ENCODE assay signal across 19 cellular contexts in genomic region chr11:116373545-116373944, GRCh38.
"Had no signal": no experiment of that assay in that cellular context is flagged by ENCODE, and none has a peak within 500 bp of the region (broad histone marks: within the 10 kb centered on the region; RNA-seq: fewer than 3 reads in every experiment).

No MANE protein-coding gene starts in this region.

- H3K9me3 ChIP-seq: transverse colon had no signal

- H3K9me3 Mint-ChIP-seq: activated CD4-positive, alpha-beta T cell treated with anti-CD3 and anti-CD28 coated beads, Interleukin-2, amount 10 ng/mL, durations not matched to agents 7 days and 5 days; dendritic cell treated with granulocyte-macrophage colony-stimulating factor and Interleukin-4, amounts not matched to agents 40 ng/mL and 50 ng/mL, for 4 days; effector memory CD8-positive, alpha-beta T cell; mesothelial cell of epicardium; natural killer cell treated with Interleukin-12 subunit alpha and Interleukin-12 subunit beta and Interleukin-15 and Interleukin-18, amount 100 ng/mL, for 72 hours had no signal

- ATAC-seq: activated CD4-positive, CD25-positive, alpha-beta regulatory T cell treated with anti-CD3 and anti-CD28 coated beads, Interleukin-2, amount 50 U/mL, for 24 hours; effector memory CD8-positive, alpha-beta T cell; left lobe of liver; natural killer cell treated with Interleukin-12 subunit alpha and Interleukin-12 subunit beta and Interleukin-15 and Interleukin-18, amount 100 ng/mL, for 72 hours had no signal

- H3K36me3 Mint-ChIP-seq: mesothelial cell of epicardium; natural killer cell treated with Interleukin-12 subunit alpha and Interleukin-12 subunit beta and Interleukin-15 and Interleukin-18, amount 100 ng/mL, for 72 hours had no signal

- H3K27me3 ChIP-seq: transverse colon had no signal

- H3K36me3 ChIP-seq: transverse colon had no signal

- DNase-seq: activated CD4-positive, alpha-beta T cell treated with anti-CD3 and anti-CD28 coated beads, Interleukin-2, amount 10 ng/mL, durations not matched to agents 7 days and 5 days; activated CD8-positive, alpha-beta memory T cell treated with anti-CD3 and anti-CD28 coated beads, Interleukin-2, amount 50 U/mL, for 4 hours; activated effector memory CD4-positive, alpha-beta T cell treated with Interleukin-2 at 50 U/mL for 16 hours; activated naive CD4-positive, alpha-beta T cell treated with anti-CD3 and anti-CD28 coated beads, Interleukin-2, amount 50 U/mL, for 16 hours; activated T-cell treated with anti-CD3 and anti-CD28 coated beads, Interleukin-2, amount 50 U/mL, for 48 hours; effector memory CD8-positive, alpha-beta T cell; kidney; stimulated activated CD4-positive, alpha-beta T cell treated with anti-CD3 and anti-CD28 coated beads, Interleukin-12 subunit alpha, Interleukin-12 subunit beta, amount 100 ng/mL, for 4 hours; stimulated activated CD4-positive, alpha-beta T cell treated with anti-CD3 and anti-CD28 coated beads, Interleukin-1b, Interleukin-23, amount 100 ng/mL, for 48 hours; stimulated activated naive CD4-positive, alpha-beta T cell treated with Interleukin-2 at 50 U/mL for 16 hours; T-helper 1 cell; T-helper 9 cell; transverse colon had no signal

- H3K4me3 Mint-ChIP-seq: activated CD4-positive, alpha-beta T cell treated with anti-CD3 and anti-CD28 coated beads, Interleukin-2, amount 10 ng/mL, durations not matched to agents 7 days and 5 days; dendritic cell treated with granulocyte-macrophage colony-stimulating factor and Interleukin-4, amounts not matched to agents 40 ng/mL and 50 ng/mL, for 4 days; effector memory CD8-positive, alpha-beta T cell; mesothelial cell of epicardium; natural killer cell treated with Interleukin-12 subunit alpha and Interleukin-12 subunit beta and Interleukin-15 and Interleukin-18, amount 100 ng/mL, for 72 hours had no signal

- H3K4me1 Mint-ChIP-seq: activated CD4-positive, alpha-beta T cell treated with anti-CD3 and anti-CD28 coated beads, Interleukin-2, amount 10 ng/mL, durations not matched to agents 7 days and 5 days; mesothelial cell of epicardium had no signal

- H3K27ac ChIP-seq: transverse colon had no signal

- H3K4me3 ChIP-seq: transverse colon had no signal

- H3K4me1 ChIP-seq: transverse colon had no signal

- H3K27ac Mint-ChIP-seq: activated CD4-positive, alpha-beta T cell treated with anti-CD3 and anti-CD28 coated beads, Interleukin-2, amount 10 ng/mL, durations not matched to agents 7 days and 5 days; dendritic cell treated with granulocyte-macrophage colony-stimulating factor and Interleukin-4, amounts not matched to agents 40 ng/mL and 50 ng/mL, for 4 days; effector memory CD8-positive, alpha-beta T cell; mesothelial cell of epicardium; natural killer cell treated with Interleukin-12 subunit alpha and Interleukin-12 subunit beta and Interleukin-15 and Interleukin-18, amount 100 ng/mL, for 72 hours had no signal

- FAIRE-seq: astrocyte, kidney had no signal

- H3K27me3 Mint-ChIP-seq: activated CD4-positive, alpha-beta T cell treated with anti-CD3 and anti-CD28 coated beads, Interleukin-2, amount 10 ng/mL, durations not matched to agents 7 days and 5 days had no signal
